8 cellular contexts compared by ENCODE assay signal in genomic region chr2:134118279-134119116, GRCh38.
DNase-seq lines count a peak whose midpoint lies in the region; ATAC-seq and TF ChIP-seq lines count a peak whose summit lies in the region.

No MANE protein-coding gene starts in this region.

- DNase-seq in AG08396 (ENCODE audit: low spot score) (peak; percentile 88), NCI-H2227 treated with DMSO at 0.1 percent for 48 hours (lab: John Stamatoyannopoulos, UW) (peak; percentile 91), cardiac fibroblast (ENCODE audit: low read depth in 2 of 2) (peak; percentile 97 to 98), kidney epithelial cell (ENCODE audit: low read depth) (peak; percentile 78)
- DNase-seq in stimulated activated CD4-positive, alpha-beta T cell treated with anti-CD3 and anti-CD28 coated beads, Interleukin-1b, Interleukin-23, amount 100 ng/mL, for 4 hours (ENCODE audit: low read depth in 2 of 2): peak; percentile 61 to 80

- ATAC-seq in GM18868 (IDR thresholded peaks at IDR 0.05; ENCODE audit: unreplicated experiment) (peak; percentile 48), HG03135 (IDR thresholded peaks at IDR 0.05; ENCODE audit: unreplicated experiment) (peak; percentile 51)

- H3K4me3 ChIP-seq in WI38 (ENCODE audit: low read depth, low read length): no peak overlapping the region
- H3K4me3 ChIP-seq in cardiac fibroblast (replicated peaks in 1 of 2; ENCODE audit: low read depth in 2 of 2, low read length in 2 of 2): no peak overlapping the region
- no peak overlapping the region for H3K4me3 ChIP-seq in kidney epithelial cell (ENCODE audit: low read depth, low read length)

- TF ChIP-seq CTCF in WI38 (IDR thresholded peaks at IDR 0.05; ENCODE audit: low read depth, low read length) (peak; percentile 50), cardiac fibroblast (IDR thresholded peaks at IDR 0.05; ENCODE audit: low read depth, low read length) (peak; percentile 79), kidney epithelial cell (IDR thresholded peaks at IDR 0.05; ENCODE audit: insufficient read depth, low read length, poor library complexity, severe bottlenecking) (peak; percentile 70)

- H3K36me3 ChIP-seq in kidney epithelial cell (ENCODE audit: control insufficient read depth, insufficient read depth, low read length): no peaks in the 10 kb centered on the region

- H3K27me3 ChIP-seq in kidney epithelial cell (ENCODE audit: control insufficient read depth, insufficient read depth, low read length): no peaks in the 10 kb centered on the region
